Comparison of ENCODE assay signal across 20 cellular contexts in genomic region chr4:10437735-10438134, GRCh38. TPM values are rescaled to one million over a fixed set of nuclear protein-coding genes. Genes with fewer than 3 reads are reported as not detected.
DNase-seq lines count a peak whose midpoint lies in the region; ATAC-seq, FAIRE-seq and TF ChIP-seq lines count a peak whose summit lies in the region.
"Had no signal": no experiment of that assay in that cellular context is flagged by ENCODE, and none has a peak within 500 bp of the region (broad histone marks: within the 10 kb centered on the region; RNA-seq: fewer than 3 reads in every experiment).

No MANE protein-coding gene starts in this region.

- TF ChIP-seq POLR2A in GM12891 (IDR thresholded peaks at IDR 0.05; ENCODE audit: low read depth, low read length): no peak

- no peak for ATAC-seq in left ventricle myocardium superior
- ATAC-seq: K562 had no signal

- TF ChIP-seq CTCF in left ventricle myocardium inferior (IDR thresholded peaks at IDR 0.05; ENCODE audit: borderline replicate concordance) (peak; percentile 16), choroid plexus epithelial cell (conservative IDR thresholded peaks at IDR 0.05; ENCODE audit: low read depth, low read length) (no peak), retinal pigment epithelial cell (conservative IDR thresholded peaks at IDR 0.05; ENCODE audit: low read depth, low read length) (peak; percentile 1)

- H3K4me3 ChIP-seq in left ventricle myocardium inferior (no peak overlapping the region), choroid plexus epithelial cell (ENCODE audit: low read depth, low read length) (no peak overlapping the region), retinal pigment epithelial cell (ENCODE audit: low read length) (no peak overlapping the region)
- H3K4me3 ChIP-seq: BLaER1, K562 had no signal

- H3K4me1 ChIP-seq in left ventricle myocardium inferior: peaks cover 4% of the 10 kb centered on the region
- H3K4me1 ChIP-seq: BLaER1 had no signal

- no peak overlapping the region for H3K27ac ChIP-seq in left ventricle myocardium inferior (replicated peaks)
- H3K27ac ChIP-seq: BLaER1, HL-60 had no signal

- peaks cover 18% of the 10 kb centered on the region for H3K9me3 ChIP-seq in left ventricle myocardium inferior (replicated peaks)
- H3K9me3 ChIP-seq: BLaER1 had no signal

- FAIRE-seq in GM12891 (lab: Jason Lieb, UNC): no peak
- FAIRE-seq: G401.6, GM12892, H54, HTR-8/SVneo, K562 had no signal

- intact Hi-C loops in left ventricle myocardium inferior (cut with micrococcal nuclease): no loop called here
- intact Hi-C loops in left ventricle myocardium superior (cut with micrococcal nuclease): no loop called here

- DNase-seq in left ventricle myocardium inferior (no peak), left ventricle myocardium superior (no peak), choroid plexus epithelial cell (ENCODE audit: low read depth) (peak; percentile 16), retinal pigment epithelial cell (ENCODE audit: low read depth) (no peak), T-helper 2 cell (no peak), HT-29 (ENCODE audit: low spot score) (no peak), GM12891 (ENCODE audit: insufficient read length, low spot score) (no peak)
- DNase-seq: 8988T; Calu3; CD4-positive, alpha-beta memory T cell; HCEC 1CT; IMR-90 had no signal

- H3K27me3 ChIP-seq in left ventricle myocardium inferior (ENCODE audit: low read depth): no peaks in the 10 kb centered on the region
- H3K27me3 ChIP-seq: BLaER1 had no signal

- H3K36me3 ChIP-seq in left ventricle myocardium inferior: no peaks in the 10 kb centered on the region
- H3K36me3 ChIP-seq: BLaER1 had no signal

TF ChIP-seq in GM12891, 5 proteins besides CTCF, POLR2A, EP300 and RAD21:
- TF ChIP-seq PAX5 (IDR thresholded peaks at IDR 0.05; ENCODE audit: insufficient read depth, low read length, severe bottlenecking): no peak
- no peak for TF ChIP-seq TAF1 (IDR thresholded peaks at IDR 0.05; ENCODE audit: low read depth, low read length)
- TF ChIP-seq SPI1 (IDR thresholded peaks at IDR 0.05; ENCODE audit: low read depth, low read length): no peak
- TF ChIP-seq POLR2AphosphoS5 (IDR thresholded peaks at IDR 0.05; ENCODE audit: low read depth, low read length): no peak
- TF ChIP-seq POU2F2 (IDR thresholded peaks at IDR 0.05; ENCODE audit: low read depth, low read length): no peak

RNA-seq across cellular contexts. Expression of gene ZNF518B, which starts 19.5 kb away (rescaled TPM):
- total RNA-seq in left ventricle myocardium inferior (21.7 TPM), left ventricle myocardium superior (21.8 TPM)
- not detected in 2 replicates for total RNA-seq in HT-29 (2014; rRNA removed; shearing (Covaris generic))
- 4.0 TPM for polyA plus RNA-seq in GM12891 (2012; ENCODE audit: low read depth, missing spikeins)
- total RNA-seq: A673, Calu3 had no signal

Comparison
In these comparisons a context has a peak if more than half of its experiments do, and no peak if none do; other contexts are left out.
1. RNA of gene ZNF518B, which starts 19.5 kb away (total RNA-seq): 21.8 TPM in left ventricle myocardium superior (single experiment) and 21.7 TPM in left ventricle myocardium inferior (single experiment); not detected in HT-29; every median in the first group is over 10 times any median in the second.